In the genomic region with DNA sequence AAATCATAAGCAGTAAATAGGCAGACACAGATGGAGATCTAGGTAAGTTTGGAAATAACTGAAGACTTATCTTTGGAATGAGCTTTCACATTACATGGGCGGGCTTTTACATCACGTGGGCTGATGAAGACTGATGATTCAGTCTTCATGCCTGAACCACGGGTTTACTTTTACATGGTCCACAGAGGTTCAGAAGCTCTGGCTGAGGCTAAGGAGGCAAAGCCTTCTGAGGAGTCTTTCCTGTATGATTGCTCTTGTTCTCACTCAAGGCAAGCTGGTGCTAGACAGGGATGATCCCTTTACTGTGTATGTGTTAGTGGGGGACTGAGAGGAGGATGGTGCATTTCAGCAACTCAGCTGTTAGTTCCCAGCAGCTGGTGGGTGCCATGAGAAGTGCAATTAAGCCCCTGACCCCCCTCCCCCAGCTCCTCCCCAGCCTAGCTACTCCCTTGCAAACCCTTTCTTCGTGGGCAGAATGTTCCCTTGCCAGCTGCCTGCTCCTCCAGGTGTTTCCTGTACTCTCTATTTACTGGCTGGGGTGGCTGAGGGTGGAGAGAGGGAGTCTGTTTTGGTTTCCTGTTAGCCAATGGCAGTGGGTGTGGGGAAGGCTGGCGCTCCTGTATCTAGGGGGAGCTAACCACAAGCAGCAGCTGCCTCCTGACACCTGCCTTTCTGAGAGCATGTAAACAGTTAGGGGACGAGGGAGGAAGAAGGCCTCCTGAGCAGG, we compare ENCODE assay signal across 8 cellular contexts.
DNase-seq lines count a peak whose midpoint lies in the region; ATAC-seq lines count a peak whose summit lies in the region.

No MANE protein-coding gene starts in this region.

- H3K4me3 ChIP-seq in subcutaneous abdominal adipose tissue (ENCODE audit: low read depth in 1 of 5, low read length in 5 of 5), result peak overlapping the region in 2 of 5 donors; percentile 16 to 19

- no peak overlapping the region for H3K9ac ChIP-seq in subcutaneous abdominal adipose tissue (ENCODE audit: low read length in 5 of 5)

- no peaks in the 10 kb centered on the region for H3K9me3 ChIP-seq in subcutaneous abdominal adipose tissue (ENCODE audit: control insufficient read depth in 5 of 5, low read length in 5 of 5)

- no peaks in the 10 kb centered on the region for H3K36me3 ChIP-seq in subcutaneous abdominal adipose tissue (ENCODE audit: control insufficient read depth in 5 of 5, insufficient read depth in 5 of 5, low read length in 5 of 5)

- peak; percentile 58 for ATAC-seq in GM19397 (IDR thresholded peaks at IDR 0.05; ENCODE audit: unreplicated experiment)
- ATAC-seq in HG03432 (IDR thresholded peaks at IDR 0.05; ENCODE audit: unreplicated experiment), result peak; percentile 60

- no peaks in the 10 kb centered on the region for H3K27me3 ChIP-seq in subcutaneous abdominal adipose tissue (ENCODE audit: control insufficient read depth in 5 of 5, insufficient read depth in 4 of 5, low read length in 5 of 5)

- peak; percentile 88 for DNase-seq in DMS 273 (lab: John Stamatoyannopoulos, UW; ENCODE audit: unreplicated experiment)
- DNase-seq in NCI-H69 (lab: John Stamatoyannopoulos, UW), result peak; percentile 99
- DNase-seq in activated effector memory CD4-positive, alpha-beta T cell treated with anti-CD3 and anti-CD28 coated beads, Interleukin-2, amount 50 U/mL, for 16 hours, result peak; percentile 84
- DNase-seq in iPS DF 19.7 (ENCODE audit: low read depth, low spot score), result peak; percentile 50
- no peak for DNase-seq in DMS114 treated with DMSO at 0.1 percent for 48 hours (lab: John Stamatoyannopoulos, UW; ENCODE audit: unreplicated experiment)

- peaks cover 22 to 70% (median 63%) of the 10 kb centered on the region in 5 donors for H3K4me1 ChIP-seq in subcutaneous abdominal adipose tissue (ENCODE audit: control insufficient read depth in 5 of 5, insufficient read depth in 5 of 5, low read length in 5 of 5)

- H3K27ac ChIP-seq in subcutaneous abdominal adipose tissue (ENCODE audit: low read depth, low read length), result peak overlapping the region; percentile 95
